ENCODE assay signal across 14 cellular contexts in the genomic region with DNA sequence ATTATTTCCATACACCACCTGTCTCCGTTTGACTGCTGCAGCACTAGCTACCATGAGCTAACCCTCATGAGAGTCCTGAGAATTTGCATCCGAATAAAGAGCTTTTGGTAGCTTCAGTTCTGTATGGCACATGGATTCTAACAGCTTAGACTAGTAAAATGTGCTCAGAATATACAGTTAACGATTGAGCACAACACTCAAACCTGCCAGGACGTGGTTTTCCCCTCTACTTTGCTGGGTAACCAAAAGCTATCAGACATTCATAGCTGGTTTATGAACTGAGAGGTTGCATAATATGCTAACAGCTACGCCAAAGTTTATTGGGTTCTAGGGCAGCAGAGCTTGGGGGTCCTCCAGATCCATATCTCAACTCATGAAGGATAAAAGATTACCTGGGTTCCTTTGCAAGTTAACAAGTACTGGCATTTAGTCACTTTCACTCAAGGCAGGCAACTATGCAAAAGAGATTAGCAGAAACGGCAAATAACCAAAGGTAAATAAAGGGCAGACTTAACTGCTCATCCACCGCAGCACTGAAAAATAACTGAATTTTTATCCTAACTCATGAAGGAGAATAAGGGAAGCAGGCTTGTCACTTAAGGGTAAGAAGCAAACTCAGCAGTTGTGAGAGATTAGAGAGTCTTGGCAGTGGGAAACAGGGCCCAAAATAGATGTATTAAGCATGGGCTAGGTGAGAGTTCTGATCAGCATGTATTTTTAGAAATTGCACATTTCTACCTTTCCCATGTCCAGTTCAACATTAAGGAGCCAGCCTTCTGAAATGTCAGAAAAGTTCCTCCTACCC. TPM values are rescaled to one million over a fixed set of nuclear protein-coding genes. Genes with fewer than 3 reads are reported as not detected.
DNase-seq lines count a peak whose midpoint lies in the region; ATAC-seq, FAIRE-seq and TF ChIP-seq lines count a peak whose summit lies in the region.
"Had no signal": no experiment of that assay in that cellular context is flagged by ENCODE, and none has a peak within 500 bp of the region (broad histone marks: within the 10 kb centered on the region; RNA-seq: fewer than 3 reads in every experiment).

No MANE protein-coding gene starts in this region.

- H3K36me3 Mint-ChIP-seq in activated CD8-positive, alpha-beta T cell treated with anti-CD3 and anti-CD28 coated beads for 36 hours (ENCODE audit: low read depth), result no peaks in the 10 kb centered on the region
- H3K36me3 Mint-ChIP-seq in osteocyte (ENCODE audit: unreplicated experiment) (no peaks in the 10 kb centered on the region), immature natural killer cell (no peaks in the 10 kb centered on the region)

- no peak for TF ChIP-seq CTCF in GM12865 (IDR thresholded peaks at IDR 0.05; ENCODE audit: insufficient read depth, low read depth, low read length, missing control alignments)
- TF ChIP-seq CTCF in activated CD8-positive, alpha-beta T cell treated with anti-CD3 and anti-CD28 coated beads for 36 hours (IDR thresholded peaks at IDR 0.05), result no peak
- TF ChIP-seq CTCF in osteocyte (IDR thresholded peaks at IDR 0.05), result no peak

- H3K27ac Mint-ChIP-seq in activated CD8-positive, alpha-beta T cell treated with anti-CD3 and anti-CD28 coated beads for 36 hours, result no peak overlapping the region
- H3K27ac Mint-ChIP-seq in osteocyte (ENCODE audit: unreplicated experiment), result no peak overlapping the region
- peak overlapping the region in 3 of 6 donors; percentile 9 to 67 (median 43) for H3K27ac Mint-ChIP-seq in immature natural killer cell

- H3K4me3 Mint-ChIP-seq in activated CD8-positive, alpha-beta T cell treated with anti-CD3 and anti-CD28 coated beads for 36 hours, result no peak overlapping the region
- no peak overlapping the region for H3K4me3 Mint-ChIP-seq in osteocyte (ENCODE audit: unreplicated experiment)
- no peak overlapping the region for H3K4me3 Mint-ChIP-seq in immature natural killer cell

- H3K4me3 ChIP-seq in GM12865 (ENCODE audit: low read depth, low read length), result peak overlapping the region; percentile 40
- H3K4me3 ChIP-seq: SJSA1, skin epidermis had no signal

- H3K27me3 Mint-ChIP-seq in activated CD8-positive, alpha-beta T cell treated with anti-CD3 and anti-CD28 coated beads for 36 hours, result no peaks in the 10 kb centered on the region
- H3K27me3 Mint-ChIP-seq in osteocyte (ENCODE audit: unreplicated experiment) (no peaks in the 10 kb centered on the region), immature natural killer cell (ENCODE audit: low read depth in 3 of 3) (peaks cover 0 to 1% (median 0%) of the 10 kb centered on the region in 3 donors)

- DNase-seq in GM12865 (ENCODE audit: low read depth) (peak; percentile 63), HTR-8/SVneo (ENCODE audit: insufficient read length, low spot score) (no peak), myocyte (ENCODE audit: low read depth) (peak; percentile 56), osteocyte (ENCODE audit: extremely low spot score, unreplicated experiment) (no peak), HEK293T (ENCODE audit: extremely low spot score) (no peak), immature natural killer cell (no peak), NCI-H1930 (lab: John Stamatoyannopoulos, UW) (no peak)
- DNase-seq in activated CD8-positive, alpha-beta T cell treated with anti-CD3 and anti-CD28 coated beads for 36 hours, result peak; percentile 17
- DNase-seq: GOT3, mammary epithelial cell, NCI-H2227 treated with DMSO at 0.1 percent for 48 hours had no signal

- H3K4me1 Mint-ChIP-seq in activated CD8-positive, alpha-beta T cell treated with anti-CD3 and anti-CD28 coated beads for 36 hours (ENCODE audit: low read depth), result peaks cover 39% of the 10 kb centered on the region
- peaks cover 67% of the 10 kb centered on the region for H3K4me1 Mint-ChIP-seq in osteocyte (ENCODE audit: unreplicated experiment)
- peaks cover 42 to 56% of the 10 kb centered on the region in 2 donors for H3K4me1 Mint-ChIP-seq in immature natural killer cell

- peak; percentile 9 for FAIRE-seq in HTR-8/SVneo (lab: Jason Lieb, UNC)
- FAIRE-seq: D721Med had no signal

- POLR2A ChIA-PET in activated CD8-positive, alpha-beta T cell treated with anti-CD3 and anti-CD28 coated beads for 36 hours (lab: Charles Lee), result no interaction called here
- POLR2A ChIA-PET in HEK293T (lab: Yijun Ruan, JAX), result interaction anchor here (0.6 to 1.0 kb wide), 2 partner anchors 61 to 259 kb away, joined by 3 read pairs; no protein-coding TSS in a partner anchor

- H3K9me3 Mint-ChIP-seq in activated CD8-positive, alpha-beta T cell treated with anti-CD3 and anti-CD28 coated beads for 36 hours, result no peaks in the 10 kb centered on the region
- H3K9me3 Mint-ChIP-seq in osteocyte (ENCODE audit: unreplicated experiment) (no peaks in the 10 kb centered on the region), immature natural killer cell (no peaks in the 10 kb centered on the region)

- ATAC-seq in activated CD8-positive, alpha-beta T cell treated with anti-CD3 and anti-CD28 coated beads for 36 hours, result no peak

- intact Hi-C loops in activated CD8-positive, alpha-beta T cell treated with anti-CD3 and anti-CD28 coated beads for 36 hours (cut with micrococcal nuclease), result no loop called here

- CTCF ChIA-PET in activated CD8-positive, alpha-beta T cell treated with anti-CD3 and anti-CD28 coated beads for 36 hours (lab: Charles Lee), result interaction anchor here (0.6 to 1.6 kb wide), 5 partner anchors 33 to 262 kb away, joined by 3 read pairs; no protein-coding TSS in a partner anchor
- CTCF ChIA-PET in HEK293T (lab: Yijun Ruan, JAX), result interaction anchor here (1.0 to 1.1 kb wide), 2 partner anchors 16 to 114 kb away, joined by 3 to 4 read pairs; no protein-coding TSS in a partner anchor

TF ChIP-seq in HEK293T, 16 proteins besides CTCF, POLR2A, EP300 and RAD21:
- no peak for TF ChIP-seq LEF1 (IDR thresholded peaks at IDR 0.05; ENCODE audit: borderline replicate concordance)
- TF ChIP-seq CTBP1 (IDR thresholded peaks at IDR 0.05; ENCODE audit: borderline replicate concordance), result no peak
- TF ChIP-seq FOXM1 (IDR thresholded peaks at IDR 0.05; ENCODE audit: borderline replicate concordance), result no peak
- TF ChIP-seq TARDBP (IDR thresholded peaks at IDR 0.05), result no peak
- TF ChIP-seq FOXK2 (IDR thresholded peaks at IDR 0.05), result no peak
- no peak for TF ChIP-seq BHLHE40 (IDR thresholded peaks at IDR 0.05; ENCODE audit: borderline replicate concordance)
- no peak for TF ChIP-seq ELF4 (IDR thresholded peaks at IDR 0.05)
- no peak for TF ChIP-seq L3MBTL2 (conservative IDR thresholded peaks at IDR 0.05)
- TF ChIP-seq SUZ12 (IDR thresholded peaks at IDR 0.05), result no peak
- no peak for TF ChIP-seq HDGF (IDR thresholded peaks at IDR 0.05; ENCODE audit: borderline replicate concordance)
- TF ChIP-seq FOXA1 (IDR thresholded peaks at IDR 0.05), result no peak
- TF ChIP-seq PKNOX1 (IDR thresholded peaks at IDR 0.05), result no peak
- no peak for TF ChIP-seq ARNT (IDR thresholded peaks at IDR 0.05)
- TF ChIP-seq SP1 (IDR thresholded peaks at IDR 0.05), result no peak
- TF ChIP-seq ZNF384 (IDR thresholded peaks at IDR 0.05), result no peak
- no peak for TF ChIP-seq NFRKB (IDR thresholded peaks at IDR 0.05)

RNA-seq across cellular contexts. Expression of gene NUDT3, which starts 29.4 kb away (rescaled TPM):
- 10 to 100 TPM; 15.0 to 15.2 TPM for total RNA-seq in activated CD8-positive, alpha-beta T cell treated with anti-CD3 and anti-CD28 coated beads for 36 hours
- total RNA-seq in myocyte (39.6 and 45.9 TPM in 2 replicates), osteocyte (32.0 and 33.1 TPM in 2 replicates)
- polyA plus RNA-seq in myocyte (2012), result 8.9 TPM
- 10 to 100 TPM in 1 of 3 donors, 1 to 10 TPM in 2; 5.0 to 10.3 (median 8.3) TPM for polyA plus RNA-seq in immature natural killer cell

Comparison
In these comparisons a context has a peak if more than half of its experiments do, and no peak if none do; other contexts are left out.
1. DNase-seq: peak in GM12865 (single experiment), activated CD8-positive, alpha-beta T cell treated with anti-CD3 and anti-CD28 coated beads for 36 hours (single experiment) and myocyte (single experiment); none in HTR-8/SVneo (single experiment), osteocyte (single experiment), HEK293T (single experiment), immature natural killer cell (0 of 3) and NCI-H1930 (0 of 2).